17 cellular contexts compared by ENCODE assay signal in genomic region chr17:37225458-37225857, GRCh38.
DNase-seq lines count a peak whose midpoint lies in the region; ATAC-seq and TF ChIP-seq lines count a peak whose summit lies in the region.
"Had no signal": no experiment of that assay in that cellular context is flagged by ENCODE, and none has a peak within 500 bp of the region (broad histone marks: within the 10 kb centered on the region; RNA-seq: fewer than 3 reads in every experiment).

No MANE protein-coding gene starts in this region.

- peaks cover 14% of the 10 kb centered on the region for H3K36me3 ChIP-seq in neural progenitor cell

- no peaks in the 10 kb centered on the region for H4K20me1 ChIP-seq in H9 (ENCODE audit: control insufficient read depth, insufficient read depth, insufficient read length)
- peaks cover 40% of the 10 kb centered on the region for H4K20me1 ChIP-seq in neural progenitor cell (ENCODE audit: low read depth)
- H4K20me1 ChIP-seq: BLaER1 had no signal

- H3K9me3 ChIP-seq in H9 (ENCODE audit: control insufficient read depth, low read depth, low read length) (no peaks in the 10 kb centered on the region), neural progenitor cell (ENCODE audit: low read depth) (no peaks in the 10 kb centered on the region)
- H3K9me3 ChIP-seq: BLaER1, SJCRH30 had no signal

- peaks cover 65% of the 10 kb centered on the region for H3F3A ChIP-seq in neural progenitor cell (ENCODE audit: low read depth)

- no peak overlapping the region for H4K5ac ChIP-seq in H9 (ENCODE audit: insufficient read length, low read depth, low read length)

- H3K14ac ChIP-seq in H9 (ENCODE audit: insufficient read depth, low read length): no peak overlapping the region

- peak overlapping the region; percentile 11 for H3K4me2 ChIP-seq in H9 (ENCODE audit: insufficient read depth, insufficient read length, low read length)
- peak overlapping the region; percentile 72 for H3K4me2 ChIP-seq in neural progenitor cell
- H3K4me2 ChIP-seq: BLaER1 had no signal

- no peak overlapping the region for H3K23ac ChIP-seq in H9 (ENCODE audit: insufficient read length, low read depth, low read length)

- H3K27me3 Mint-ChIP-seq in H9 (ENCODE audit: low read depth) (no peaks in the 10 kb centered on the region), brain (no peaks in the 10 kb centered on the region), neural progenitor cell (ENCODE audit: insufficient read depth, low read depth) (no peaks in the 10 kb centered on the region)
- H3K27me3 Mint-ChIP-seq: CD8-positive, alpha-beta memory T cell had no signal

- no CpG with 5 or more reads among the region's 4 CpGs for WGBS in H9 (ENCODE audit: extremely low coverage, insufficient read length, low lambda C conversion rate)

- no peaks in the 10 kb centered on the region for H3K79me1 ChIP-seq in H9 (ENCODE audit: insufficient read depth, low read depth, low read length, poor library complexity, severe bottlenecking)

- no peaks in the 10 kb centered on the region for H3K9me3 Mint-ChIP-seq in H9
- no peaks in the 10 kb centered on the region for H3K9me3 Mint-ChIP-seq in brain
- peaks cover 2% of the 10 kb centered on the region for H3K9me3 Mint-ChIP-seq in neural progenitor cell
- H3K9me3 Mint-ChIP-seq: CD8-positive, alpha-beta memory T cell had no signal

- H3K4me3 ChIP-seq in neural progenitor cell: no peak overlapping the region
- H3K4me3 ChIP-seq: BLaER1, GM23248, SJCRH30 had no signal

- H3T11ph ChIP-seq in H9 (ENCODE audit: low read length): no peak overlapping the region

- no peaks in the 10 kb centered on the region for H3K23me2 ChIP-seq in H9 (ENCODE audit: insufficient read length, low read depth, low read length, poor library complexity, severe bottlenecking)

- H3K36me3 Mint-ChIP-seq in H9 (ENCODE audit: insufficient read depth in 1 of 3, low read depth in 3 of 3) (peaks cover 13 to 36% (median 30%) of the 10 kb centered on the region in 3 experiments), brain (peaks cover 30% of the 10 kb centered on the region), neural progenitor cell (peaks cover 14% of the 10 kb centered on the region)

- no peak overlapping the region for H2BK5ac ChIP-seq in H9 (ENCODE audit: insufficient read length, low read length)

- no peak overlapping the region for H3K56ac ChIP-seq in H9 (ENCODE audit: insufficient read length, low read depth, low read length)

- no peak overlapping the region for H2BK20ac ChIP-seq in H9 (ENCODE audit: low read depth, low read length, poor library complexity, severe bottlenecking)

- H3K79me2 ChIP-seq in H9 (ENCODE audit: insufficient read depth, low read length): no peaks in the 10 kb centered on the region
- H3K79me2 ChIP-seq in neural progenitor cell (ENCODE audit: low read depth): no peaks in the 10 kb centered on the region

- H3K4ac ChIP-seq in H9 (ENCODE audit: low read depth, low read length): no peak overlapping the region

- peak overlapping the region; percentile 31 for H3K27ac ChIP-seq in H9 (ENCODE audit: insufficient read length, low read depth, low read length)
- H3K27ac ChIP-seq in neural progenitor cell: peak overlapping the region; percentile 56
- H3K27ac ChIP-seq: BLaER1, GM23248, SJCRH30 had no signal

- H2BK15ac ChIP-seq in H9 (ENCODE audit: low read depth, low read length): no peak overlapping the region

- peak overlapping the region in 1 of 2 experiments; percentile 36; a peak in 1 of 5 replicates for H3K4me3 Mint-ChIP-seq in H9
- peak overlapping the region in 3 of 5 experiments; percentile 15 to 31 (median 26) for H3K4me3 Mint-ChIP-seq in brain
- peak overlapping the region; percentile 28 for H3K4me3 Mint-ChIP-seq in neural progenitor cell
- H3K4me3 Mint-ChIP-seq: CD8-positive, alpha-beta memory T cell had no signal

- H2BK120ac ChIP-seq in H9 (ENCODE audit: low read depth, low read length, poor library complexity, severe bottlenecking): no peak overlapping the region

- peak overlapping the region; percentile 69 to 94 (median 93) for H3K27ac Mint-ChIP-seq in H9
- peak overlapping the region in 4 of 5 experiments; percentile 9 to 31 (median 20) for H3K27ac Mint-ChIP-seq in brain
- peak overlapping the region; percentile 75 for H3K27ac Mint-ChIP-seq in neural progenitor cell

- H2BK12ac ChIP-seq in H9 (ENCODE audit: insufficient read length, low read depth, low read length): no peak overlapping the region

- H3K27me3 ChIP-seq in H9 (ENCODE audit: insufficient read depth, low read length): no peaks in the 10 kb centered on the region
- no peaks in the 10 kb centered on the region for H3K27me3 ChIP-seq in neural progenitor cell
- H3K27me3 ChIP-seq: BLaER1, SJCRH30 had no signal

- no peak for ATAC-seq in GM18511 (IDR thresholded peaks at IDR 0.05; ENCODE audit: unreplicated experiment)
- ATAC-seq in HG03571 (IDR thresholded peaks at IDR 0.05; ENCODE audit: unreplicated experiment): no peak

- no peak overlapping the region for H4K91ac ChIP-seq in H9 (ENCODE audit: insufficient read length, low read depth, low read length)

- H3K4me1 ChIP-seq in H9 (ENCODE audit: insufficient read depth, low read length) (peaks cover 5% of the 10 kb centered on the region), neural progenitor cell (peaks cover 37% of the 10 kb centered on the region)
- H3K4me1 ChIP-seq: BLaER1, SJCRH30 had no signal

- no peak overlapping the region for H3K18ac ChIP-seq in H9 (ENCODE audit: insufficient read length, low read depth, low read length)

- TF ChIP-seq CTCF in H9 (conservative IDR thresholded peaks at IDR 0.05) (no peak), brain (conservative IDR thresholded peaks at IDR 0.05) (no peak), neural progenitor cell (IDR thresholded peaks at IDR 0.05) (no peak)

- peaks cover 28 to 30% of the 10 kb centered on the region in 2 experiments for H3K4me1 Mint-ChIP-seq in H9
- H3K4me1 Mint-ChIP-seq in brain: peaks cover 21% of the 10 kb centered on the region
- peaks cover 51% of the 10 kb centered on the region for H3K4me1 Mint-ChIP-seq in neural progenitor cell
- H3K4me1 Mint-ChIP-seq: CD8-positive, alpha-beta memory T cell had no signal

- H2AK5ac ChIP-seq in H9 (ENCODE audit: insufficient read length, low read length): no peak overlapping the region

- H3K9ac ChIP-seq in H9 (ENCODE audit: extremely low read depth, insufficient read length, low read length) (no peak overlapping the region), neural progenitor cell (no peak overlapping the region)
- H3K9ac ChIP-seq: BLaER1, GM23248 had no signal

- H4K8ac ChIP-seq in H9 (replicated peaks; ENCODE audit: insufficient read length, low read depth, low read length): no peak overlapping the region

- H2AFZ ChIP-seq in H9 (ENCODE audit: low read length) (no peak overlapping the region), neural progenitor cell (replicated peaks) (no peak overlapping the region)
- H2AFZ ChIP-seq: GM23248 had no signal

- peak; percentile 41 for DNase-seq in H9
- DNase-seq in iPS DF 4.7 (ENCODE audit: extremely low read depth, low spot score): peak; percentile 7
- peak; percentile 72 for DNase-seq in neural progenitor cell (ENCODE audit: low spot score)
- no peak for DNase-seq in D341Med (ENCODE audit: low spot score)
- DNase-seq: CD8-positive, alpha-beta memory T cell; GM23248; Kasumi-1; NCI-H1417; NCI-H2029 treated with DMSO at 0.1 percent for 48 hours; NCI-H526; OCI-M1; RPMI8226; SJCRH30 had no signal

Comparison
In these comparisons a context has a peak if more than half of its experiments do, and no peak if none do; other contexts are left out.
1. H3K27ac Mint-ChIP-seq: peak in every context shown above with its lines; median percentile 93 in H9; 75 in neural progenitor cell; 20 in brain.